In genomic region chr2:58481670-58482069, GRCh38 we compare ENCODE assay signal across 35 cellular contexts.
A peak's percentile ranks its signal among the peaks of the same experiment; 100 is the strongest.
DNase-seq lines count a peak whose midpoint lies in the region; ATAC-seq, FAIRE-seq and TF ChIP-seq lines count a peak whose summit lies in the region.
"Had no signal": no experiment of that assay in that cellular context is flagged by ENCODE, and none has a peak within 500 bp of the region (broad histone marks: within the 10 kb centered on the region; RNA-seq: fewer than 3 reads in every experiment).

No MANE protein-coding gene starts in this region.

- H3K27me3 ChIP-seq in PC-9 (ENCODE audit: insufficient read depth, low read depth) (no peaks in the 10 kb centered on the region), bronchial epithelial cell (ENCODE audit: control insufficient read depth, insufficient read depth, low read length) (no peaks in the 10 kb centered on the region), H1 (replicated peaks in 1 of 4; ENCODE audit: control insufficient read depth in 3 of 4, extremely low read depth in 1 of 4, insufficient read depth in 3 of 4, low read length in 3 of 4) (no peaks in the 10 kb centered on the region)
- H3K27me3 ChIP-seq: BE2C; BLaER1; BLaER1 treated with 17β-estradiol and CSF1 and Interleukin-3, amounts not matched to agents 10 nM and 100 nM had no signal

- no peak overlapping the region for H2AK5ac ChIP-seq in H1 (ENCODE audit: low read depth, low read length)

- H3K4me3 ChIP-seq in PC-9 (no peak overlapping the region), bronchial epithelial cell (ENCODE audit: low read depth, low read length) (no peak overlapping the region), H1 (ENCODE audit: extremely low read depth in 1 of 4, insufficient read depth in 2 of 4, low read depth in 3 of 4, low read length in 4 of 4) (no peak overlapping the region)
- H3K4me3 ChIP-seq: A549; BLaER1; BLaER1 treated with 17β-estradiol and CSF1 and Interleukin-3, amounts not matched to agents 10 nM and 100 nM had no signal

- CTCF ChIA-PET in PC-9 (lab: Charles Lee), result no interaction called here
- CTCF ChIA-PET in WTC11 (lab: Charles Lee), result interaction anchor here (1.1 kb wide), 1 partner anchor 72 kb away, joined by 3 read pairs; no protein-coding TSS in a partner anchor
- CTCF ChIA-PET in H1 (lab: Charles Lee; ENCODE audit: partially characterized antibody), result interaction anchor here (2.7 kb wide), 1 partner anchor 35 kb away, joined by 9 read pairs; no protein-coding TSS in a partner anchor

- H2BK15ac ChIP-seq in H1 (ENCODE audit: low read length), result no peak overlapping the region

- H2AFZ ChIP-seq in PC-9 (0 out of 2 replicates have a peak overlapping the region, but pooled peaks have one; percentile 34), H1 (ENCODE audit: low read length) (no peak overlapping the region)

- H4K8ac ChIP-seq in H1 (ENCODE audit: extremely low read depth, insufficient read depth, low read length), result no peak overlapping the region

- in situ Hi-C loops in GM13976 (cut with MboI; ENCODE audit: low sequenced_read_pairs, unreplicated experiment), result no loop called here

- DNase-seq in PC-9, result no peak
- no peak for DNase-seq in WTC11 (ENCODE audit: low spot score)
- DNase-seq in bronchial epithelial cell (ENCODE audit: low read depth), result no peak
- no peak for DNase-seq in H1 (ENCODE audit: low read depth in 1 of 2, low spot score in 2 of 2)
- DNase-seq in GM13976 (ENCODE audit: low spot score), result no peak
- DNase-seq in COR-L47 (lab: John Stamatoyannopoulos, UW), result no peak
- DNase-seq: 8988T; ACHN; AML-193; BE2C; C1 segment of cervical spinal cord; Caco-2; Calu3; CD4-positive, alpha-beta memory T cell; CD4-positive, alpha-beta T cell; CD4-positive, CD25-positive, alpha-beta regulatory T cell; CD8-positive, alpha-beta memory T cell; CD8-positive, alpha-beta T cell; DMS 273 treated with DMSO at 0.1 percent for 48 hours; DMS153; DMS53; DMS79; DMS79 treated with DMSO at 0.1 percent for 48 hours; DND-41; EL had no signal

- no peak overlapping the region for H3K4ac ChIP-seq in H1 (replicated peaks; ENCODE audit: insufficient read length, low read depth, low read length)

- POLR2A ChIA-PET in PC-9 (lab: Charles Lee; ENCODE audit: unreplicated experiment) (no interaction called here), WTC11 (lab: Charles Lee) (no interaction called here), H1 (lab: Charles Lee; ENCODE audit: partially characterized antibody) (no interaction called here)

- peaks cover 13% of the 10 kb centered on the region for H3K9me3 Mint-ChIP-seq in WTC11
- H3K9me3 Mint-ChIP-seq: CD4-positive, alpha-beta T cell; CD8-positive, alpha-beta T cell had no signal

- H3K79me1 ChIP-seq in H1 (ENCODE audit: low read depth, low read length), result no peaks in the 10 kb centered on the region

- H3K27ac ChIP-seq in PC-9 (no peak overlapping the region), H1 (ENCODE audit: low read depth, low read length) (no peak overlapping the region)
- H3K27ac ChIP-seq: 22Rv1; A549; BLaER1; BLaER1 treated with 17β-estradiol and CSF1 and Interleukin-3, amounts not matched to agents 10 nM and 100 nM; C4-2B had no signal

- H4K91ac ChIP-seq in H1 (replicated peaks; ENCODE audit: insufficient read length, low read length), result no peak overlapping the region

- H2BK5ac ChIP-seq in H1 (ENCODE audit: low read depth, low read length), result no peak overlapping the region

- H3K4me2 ChIP-seq in PC-9 (no peak overlapping the region), H1 (ENCODE audit: insufficient read depth in 1 of 2, low read depth in 2 of 2, low read length in 2 of 2) (no peak overlapping the region)
- H3K4me2 ChIP-seq: A549; BLaER1; BLaER1 treated with 17β-estradiol and CSF1 and Interleukin-3, amounts not matched to agents 10 nM and 100 nM had no signal

- no TSS peak for BruUV-seq in PC-9 (replicated peaks; lab: Mats Ljungman, UMichigan)

- H3K79me2 ChIP-seq in PC-9 (ENCODE audit: low read depth) (no peaks in the 10 kb centered on the region), H1 (ENCODE audit: control insufficient read depth in 1 of 2, insufficient read depth in 2 of 2, low read length in 2 of 2) (no peaks in the 10 kb centered on the region)

- no peaks in the 10 kb centered on the region for H3K4me1 ChIP-seq in PC-9 (replicated peaks; ENCODE audit: insufficient read depth)
- peaks cover 0 to 4% (median 2%) of the 10 kb centered on the region in 4 experiments; a peak in 3 of 7 replicates for H3K4me1 ChIP-seq in H1 (replicated peaks in 1 of 4; ENCODE audit: control insufficient read depth in 3 of 4, insufficient read depth in 4 of 4, low read length in 3 of 4)
- H3K4me1 ChIP-seq: A549; BE2C; BLaER1; BLaER1 treated with 17β-estradiol and CSF1 and Interleukin-3, amounts not matched to agents 10 nM and 100 nM; Caco-2 had no signal

- no peak overlapping the region for H3K9ac ChIP-seq in H1 (replicated peaks in 1 of 4; ENCODE audit: extremely low read depth in 1 of 4, low read depth in 3 of 4, low read length in 3 of 4)
- H3K9ac ChIP-seq: BLaER1; BLaER1 treated with 17β-estradiol and CSF1 and Interleukin-3, amounts not matched to agents 10 nM and 100 nM had no signal

- no peak overlapping the region for H2BK120ac ChIP-seq in H1 (replicated peaks; ENCODE audit: low read depth, low read length)

- intact Hi-C loops in PC-9 (cut with micrococcal nuclease; ENCODE audit: unreplicated experiment), result no loop called here

- WGBS in H1 (ENCODE audit: extremely low coverage in 1 of 2, insufficient coverage in 1 of 2, insufficient read length in 1 of 2, insufficient replicate concordance in 2 of 2, low coverage in 1 of 2, low lambda C conversion rate in 2 of 2, missing lambda C conversion rate in 1 of 2), 2 experiments, result 92% methylated on average over 2 of the region's 2 CpGs; no CpG with 5 or more reads in 1 of the 2 experiments

- no peak overlapping the region for H3K23ac ChIP-seq in H1 (ENCODE audit: insufficient read length)

- peak; percentile 58 for FAIRE-seq in bronchial epithelial cell (lab: Jason Lieb, UNC)
- FAIRE-seq in H1 (lab: Jason Lieb, UNC), result no peak
- FAIRE-seq: A204.1, A549 had no signal

- H3K36me3 ChIP-seq in PC-9 (ENCODE audit: low read depth), result no peaks in the 10 kb centered on the region
- H3K36me3 ChIP-seq in bronchial epithelial cell (ENCODE audit: control insufficient read depth, insufficient read depth, low read length), result no peaks in the 10 kb centered on the region
- H3K36me3 ChIP-seq in H1 (ENCODE audit: control insufficient read depth in 2 of 4, insufficient read depth in 4 of 4, low read length in 3 of 4), result no peaks in the 10 kb centered on the region
- H3K36me3 ChIP-seq: BE2C; BLaER1; BLaER1 treated with 17β-estradiol and CSF1 and Interleukin-3, amounts not matched to agents 10 nM and 100 nM had no signal

- no peak overlapping the region for H2BK20ac ChIP-seq in H1 (ENCODE audit: low read length)

- H4K20me1 ChIP-seq in PC-9 (ENCODE audit: insufficient read depth) (no peaks in the 10 kb centered on the region), H1 (replicated peaks in 1 of 2; ENCODE audit: control insufficient read depth in 1 of 2, insufficient read depth in 2 of 2, low read length in 2 of 2) (no peaks in the 10 kb centered on the region)
- H4K20me1 ChIP-seq: BLaER1; BLaER1 treated with 17β-estradiol and CSF1 and Interleukin-3, amounts not matched to agents 10 nM and 100 nM had no signal

- no peak overlapping the region for H3K18ac ChIP-seq in H1 (ENCODE audit: extremely low read depth, low read length)

- no peak overlapping the region for H3K14ac ChIP-seq in H1 (ENCODE audit: insufficient read length)

- ATAC-seq in WTC11 (no peak), HG03354 (IDR thresholded peaks at IDR 0.05; ENCODE audit: poor library complexity, severe bottlenecking, unreplicated experiment) (no peak), GM21737 (IDR thresholded peaks at IDR 0.05; ENCODE audit: unreplicated experiment) (no peak)
- ATAC-seq: A549; CD8-positive, alpha-beta T cell had no signal

- H3F3A ChIP-seq in PC-9 (ENCODE audit: insufficient read depth, low read depth), result no peaks in the 10 kb centered on the region

- H2BK12ac ChIP-seq in H1 (ENCODE audit: low read depth, low read length), result no peak overlapping the region

- no peak for TF ChIP-seq EP300 in H1 (IDR thresholded peaks at IDR 0.05; ENCODE audit: borderline replicate concordance in 1 of 2, low read depth in 2 of 2, low read length in 2 of 2)

- no peaks in the 10 kb centered on the region for H3K23me2 ChIP-seq in H1 (ENCODE audit: low read depth, low read length)

- peaks cover 7% of the 10 kb centered on the region for H3K36me3 Mint-ChIP-seq in WTC11
- H3K36me3 Mint-ChIP-seq: CD14-positive monocyte; CD4-positive, alpha-beta memory T cell; CD4-positive, CD25-positive, alpha-beta regulatory T cell; CD8-positive, alpha-beta memory T cell; CD8-positive, alpha-beta T cell had no signal

- H4K5ac ChIP-seq in H1 (ENCODE audit: insufficient read length, low read depth, low read length), result no peak overlapping the region

- H3K4me3 Mint-ChIP-seq in WTC11, result no peak overlapping the region
- H3K4me3 Mint-ChIP-seq: B cell; CD14-positive monocyte; CD4-positive, alpha-beta memory T cell; CD4-positive, alpha-beta T cell; CD4-positive, CD25-positive, alpha-beta regulatory T cell; CD8-positive, alpha-beta memory T cell; CD8-positive, alpha-beta T cell had no signal

- H3K9me2 ChIP-seq in PC-9 (ENCODE audit: insufficient read depth), result no peaks in the 10 kb centered on the region

- no peak for TF ChIP-seq CTCF in PC-9 (conservative IDR thresholded peaks at IDR 0.05)
- TF ChIP-seq CTCF in WTC11 (IDR thresholded peaks at IDR 0.05), result no peak
- TF ChIP-seq CTCF in bronchial epithelial cell (IDR thresholded peaks at IDR 0.05; ENCODE audit: insufficient read depth, low read length, severe bottlenecking), result no peak
- no peak for TF ChIP-seq CTCF in H1 (IDR thresholded peaks at IDR 0.05; ENCODE audit: control extremely low read depth in 1 of 3, insufficient read depth in 1 of 3, low read depth in 1 of 3, low read length in 3 of 3)
- TF ChIP-seq CTCF in GM13976 (IDR thresholded peaks at IDR 0.05; ENCODE audit: borderline replicate concordance, control extremely low read depth, extremely low read depth, insufficient read depth, missing control alignments), result no peak

- H3K4me1 Mint-ChIP-seq in WTC11, result peaks cover 27% of the 10 kb centered on the region
- H3K4me1 Mint-ChIP-seq: B cell; CD14-positive monocyte; CD4-positive, alpha-beta memory T cell; CD4-positive, CD25-positive, alpha-beta regulatory T cell; CD8-positive, alpha-beta memory T cell had no signal

- H3K9me3 ChIP-seq in PC-9 (ENCODE audit: insufficient read depth, low read depth), result no peaks in the 10 kb centered on the region; the same call in 1 of the 2 replicates
- H3K9me3 ChIP-seq in H1 (ENCODE audit: insufficient read depth in 2 of 2, low read depth in 1 of 2, low read length in 1 of 2), result no peaks in the 10 kb centered on the region
- H3K9me3 ChIP-seq: A549, BE2C, Caco-2 had no signal

- no peak overlapping the region for H3K27ac Mint-ChIP-seq in WTC11
- H3K27ac Mint-ChIP-seq: B cell; CD14-positive monocyte; CD4-positive, alpha-beta T cell; CD8-positive, alpha-beta memory T cell; CD8-positive, alpha-beta T cell had no signal

- H3K27me3 Mint-ChIP-seq in WTC11 (ENCODE audit: low read depth), result peaks cover 48% of the 10 kb centered on the region
- H3K27me3 Mint-ChIP-seq: CD4-positive, alpha-beta memory T cell; CD4-positive, alpha-beta T cell; CD4-positive, CD25-positive, alpha-beta regulatory T cell had no signal

- no peak for TF ChIP-seq RAD21 in H1 (IDR thresholded peaks at IDR 0.05 in 1 of 2, conservative IDR thresholded peaks at IDR 0.05 in 1 of 2; ENCODE audit: low read depth in 2 of 2, low read length in 2 of 2)

- H3K56ac ChIP-seq in H1 (replicated peaks; ENCODE audit: insufficient read length, low read depth, low read length), result no peak overlapping the region

- no peak for TF ChIP-seq POLR2A in H1 (IDR thresholded peaks at IDR 0.05; ENCODE audit: control extremely low read depth in 1 of 2, low read depth in 2 of 2, low read length in 2 of 2)
